Comparison of ENCODE assay signal across 7 cellular contexts in the genomic region with DNA sequence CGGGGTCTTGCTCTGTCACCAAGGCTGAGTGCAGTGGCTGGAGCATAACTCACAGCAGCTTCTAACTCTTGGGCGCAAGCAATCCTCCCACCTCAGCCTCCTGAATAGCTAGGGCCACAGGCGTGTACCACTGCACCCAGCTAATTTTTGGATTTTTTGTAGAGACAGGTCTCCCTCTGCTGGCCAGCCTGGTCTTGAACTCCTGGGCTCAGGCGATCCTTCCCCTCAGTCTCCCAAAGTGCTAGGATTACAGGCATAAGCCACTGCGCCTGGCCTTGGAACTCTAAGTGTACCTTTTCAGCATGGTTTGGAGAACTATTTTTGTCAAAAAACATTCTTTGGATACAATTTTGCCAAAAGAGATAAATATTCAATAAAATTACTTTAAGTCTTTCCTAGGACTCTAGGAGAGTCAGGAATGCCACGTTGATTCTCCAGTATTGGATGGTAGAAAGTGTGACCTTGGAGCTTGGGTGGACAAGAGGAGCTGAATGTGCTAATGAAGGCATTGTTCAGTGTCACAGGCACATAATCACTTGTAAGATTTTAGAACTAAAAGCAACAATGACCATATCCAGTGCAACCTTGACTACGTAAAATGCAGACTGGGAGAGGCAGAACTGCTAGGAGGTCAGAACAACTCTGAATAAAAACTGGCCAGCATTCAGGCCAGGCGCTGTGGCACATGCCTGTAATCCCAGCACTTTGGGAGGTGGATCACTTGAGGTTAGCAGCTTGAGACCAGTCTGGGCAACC. TPM values are rescaled to one million over a fixed set of nuclear protein-coding genes. Genes with fewer than 3 reads are reported as not detected.
A peak's percentile ranks its signal among the peaks of the same experiment; 100 is the strongest.
DNase-seq lines count a peak whose midpoint lies in the region; ATAC-seq and TF ChIP-seq lines count a peak whose summit lies in the region.
"Had no signal": no experiment of that assay in that cellular context is flagged by ENCODE, and none has a peak within 500 bp of the region (broad histone marks: within the 10 kb centered on the region; RNA-seq: fewer than 3 reads in every experiment).

No MANE protein-coding gene starts in this region.

- no peak for TF ChIP-seq EP300 in suprapubic skin (IDR thresholded peaks at IDR 0.05)

- H4K20me1 ChIP-seq in KMS-11 (ENCODE audit: insufficient read depth) (0 out of 2 replicates have a peak, but pooled peaks cover 3% of the 10 kb centered on the region), hepatocyte (ENCODE audit: insufficient read depth, poor library complexity, severe bottlenecking) (peaks cover 47% of the 10 kb centered on the region)

- peak overlapping the region; percentile 2 for H3K27ac ChIP-seq in AG04450 (ENCODE audit: low read depth, low read length)
- no peak overlapping the region for H3K27ac ChIP-seq in KMS-11
- H3K27ac ChIP-seq in hepatocyte, result no peak overlapping the region
- H3K27ac ChIP-seq in suprapubic skin, result no peak overlapping the region

- H3K9ac ChIP-seq in KMS-11, result no peak overlapping the region

- H3K4me2 ChIP-seq in KMS-11, result no peak overlapping the region
- H3K4me2 ChIP-seq in hepatocyte, result peak overlapping the region; percentile 31

- WGBS in hepatocyte (ENCODE audit: low lambda C conversion rate, missing lambda C conversion rate), result 72% methylated on average over 8 of the region's 8 CpGs
- WGBS in suprapubic skin, result 59% methylated on average over 8 of the region's 8 CpGs

- no peak overlapping the region for H2AFZ ChIP-seq in KMS-11 (ENCODE audit: low read depth)
- no peak overlapping the region for H2AFZ ChIP-seq in hepatocyte

- H3K4me1 ChIP-seq in KMS-11 (ENCODE audit: low read depth, poor library complexity, severe bottlenecking), result peaks cover 9% of the 10 kb centered on the region
- H3K4me1 ChIP-seq in hepatocyte (ENCODE audit: insufficient read depth), result peaks cover 12% of the 10 kb centered on the region
- peaks cover 40% of the 10 kb centered on the region for H3K4me1 ChIP-seq in suprapubic skin

- POLR2A ChIA-PET in AG04450 (lab: Yijun Ruan, JAX), result interaction anchor here (0.7 to 1.1 kb wide), 4 partner anchors 14 to 105 kb away, joined by 3 to 6 read pairs (median 4); no protein-coding TSS in a partner anchor

- no peaks in the 10 kb centered on the region; the same call in 1 of the 2 replicates for H3K9me3 ChIP-seq in AG04450 (ENCODE audit: control insufficient read depth, insufficient read depth, low read length)
- no peaks in the 10 kb centered on the region for H3K9me3 ChIP-seq in hepatocyte (ENCODE audit: low read depth)
- no peaks in the 10 kb centered on the region for H3K9me3 ChIP-seq in suprapubic skin

- no peak for TF ChIP-seq POLR2A in suprapubic skin (IDR thresholded peaks at IDR 0.05)

- CTCF ChIA-PET in AG04450 (lab: Charles Lee), result interaction anchor here (0.6 to 2.4 kb wide), 14 partner anchors 8 to 950 kb away, joined by 3 to 10 read pairs (median 4); a partner anchor contains a TSS

- H3K27me3 ChIP-seq in AG04450 (ENCODE audit: control insufficient read depth, insufficient read depth, low read length), result no peaks in the 10 kb centered on the region
- no peaks in the 10 kb centered on the region for H3K27me3 ChIP-seq in KMS-11 (ENCODE audit: insufficient read depth, low read depth)
- no peaks in the 10 kb centered on the region for H3K27me3 ChIP-seq in hepatocyte
- no peaks in the 10 kb centered on the region for H3K27me3 ChIP-seq in suprapubic skin

- TF ChIP-seq CTCF in AG04450 (IDR thresholded peaks at IDR 0.05; ENCODE audit: low read depth, low read length), result peak; percentile 65
- peak; percentile 62 for TF ChIP-seq CTCF in KMS-11 (conservative IDR thresholded peaks at IDR 0.05; ENCODE audit: low read depth, low read length)
- TF ChIP-seq CTCF in hepatocyte (IDR thresholded peaks at IDR 0.05; ENCODE audit: poor library complexity), result peak; percentile 53
- peak in 1 of 2 donors; percentile 36 for TF ChIP-seq CTCF in suprapubic skin (IDR thresholded peaks at IDR 0.05)

- DNase-seq in AG04450 (ENCODE audit: low read depth, low spot score), result no peak
- DNase-seq in activated CD4-positive, alpha-beta T cell treated with anti-CD3 and anti-CD28 coated beads, Interleukin-2, amount 50 U/mL, for 4 hours, result peak; percentile 38 to 39
- DNase-seq in hepatocyte (ENCODE audit: low spot score), result peak; percentile 56
- no peak for DNase-seq in suprapubic skin (ENCODE audit: low spot score in 2 of 2)

- no peak for ATAC-seq in GM18909 (IDR thresholded peaks at IDR 0.05; ENCODE audit: poor library complexity, unreplicated experiment)

- no peaks in the 10 kb centered on the region for H3K9me2 ChIP-seq in hepatocyte (replicated peaks; ENCODE audit: insufficient read depth)

- H3K36me3 ChIP-seq in KMS-11 (ENCODE audit: insufficient read depth), result peaks cover 4% of the 10 kb centered on the region; the same call in 1 of the 2 replicates
- H3K36me3 ChIP-seq in hepatocyte (replicated peaks; ENCODE audit: insufficient read depth, low read depth), result no peaks in the 10 kb centered on the region
- peaks cover 43% of the 10 kb centered on the region for H3K36me3 ChIP-seq in suprapubic skin

- peaks cover 46% of the 10 kb centered on the region for H3K79me2 ChIP-seq in KMS-11 (ENCODE audit: insufficient read depth, low read depth)
- H3K79me2 ChIP-seq in hepatocyte, result peaks cover 91% of the 10 kb centered on the region

- H3K4me3 ChIP-seq in AG04450 (ENCODE audit: low read depth, low read length) (no peak overlapping the region), KMS-11 (IDR thresholded peaks at IDR 0.05; ENCODE audit: insufficient read depth, low read depth, low read length) (no peak overlapping the region), hepatocyte (no peak overlapping the region), suprapubic skin (no peak overlapping the region)
- H3K4me3 ChIP-seq: skin epidermis had no signal

RNA-seq across cellular contexts. Expression of a gene that starts 2.8 kb away (rescaled TPM):
- 127 and 154 TPM in 2 replicates for polyA plus RNA-seq in AG04450 (2011; rRNA removed)
- polyA minus RNA-seq in AG04450 (2011; rRNA and poly(A)+ RNA removed), result 53.9 and 62.0 TPM in 2 replicates
- total RNA-seq in hepatocyte, result 157 and 166 TPM in 2 replicates
- 263 and 312 TPM in 2 replicates for polyA plus RNA-seq in hepatocyte
- 10 to 100 TPM; 51.5 to 98.5 (median 73.0) TPM for total RNA-seq in suprapubic skin

RNA-seq across cellular contexts. Expression of a gene that starts 20.5 kb away (rescaled TPM):
- polyA plus RNA-seq in AG04450 (2011; rRNA removed), result 20.6 and 25.9 TPM in 2 replicates
- 26.1 and 31.7 TPM in 2 replicates for polyA minus RNA-seq in AG04450 (2011; rRNA and poly(A)+ RNA removed)
- 35.0 and 36.2 TPM in 2 replicates for total RNA-seq in hepatocyte
- 19.0 and 26.0 TPM in 2 replicates for polyA plus RNA-seq in hepatocyte
- total RNA-seq in suprapubic skin, result 10 to 100 TPM; 17.5 to 27.8 (median 21.0) TPM

RNA-seq across cellular contexts. Expression of a gene that starts 20.6 kb away (rescaled TPM):
- 56.2 and 70.7 TPM in 2 replicates for polyA plus RNA-seq in AG04450 (2011; rRNA removed)
- polyA minus RNA-seq in AG04450 (2011; rRNA and poly(A)+ RNA removed), result 9.1 and 14.8 TPM in 2 replicates
- total RNA-seq in hepatocyte, result 43.6 and 43.8 TPM in 2 replicates
- polyA plus RNA-seq in hepatocyte, result 42.7 and 53.9 TPM in 2 replicates
- total RNA-seq in suprapubic skin, result 10 to 100 TPM in 3 of 4 donors, 1 to 10 TPM in 1; 9.7 to 22.9 (median 17.4) TPM

RNA-seq across cellular contexts. Expression of a gene that starts 28.8 kb away (rescaled TPM):
- 414 and 536 TPM in 2 replicates for polyA plus RNA-seq in AG04450 (2011; rRNA removed)
- 106 and 137 TPM in 2 replicates for polyA minus RNA-seq in AG04450 (2011; rRNA and poly(A)+ RNA removed)
- total RNA-seq in hepatocyte, result 522 and 581 TPM in 2 replicates
- 964 and 1,059 TPM in 2 replicates for polyA plus RNA-seq in hepatocyte
- total RNA-seq in suprapubic skin, result 1,000 to 10,000 TPM in 1 of 4 donors, 100 to 1,000 TPM in 3; 569 to 1,135 (median 836) TPM

RNA-seq across cellular contexts. Expression of a gene that starts 29.2 kb away (rescaled TPM):
- polyA plus RNA-seq in AG04450 (2011; rRNA removed), result 649 and 720 TPM in 2 replicates
- polyA minus RNA-seq in AG04450 (2011; rRNA and poly(A)+ RNA removed), result 136 and 155 TPM in 2 replicates
- total RNA-seq in hepatocyte, result 383 and 418 TPM in 2 replicates
- polyA plus RNA-seq in hepatocyte, result 630 and 641 TPM in 2 replicates
- 100 to 1,000 TPM; 167 to 493 (median 469) TPM for total RNA-seq in suprapubic skin

Comparison
In these comparisons a context has a peak if more than half of its experiments do, and no peak if none do; other contexts are left out.
1. DNase-seq: peak in activated CD4-positive, alpha-beta T cell treated with anti-CD3 and anti-CD28 coated beads, Interleukin-2, amount 50 U/mL, for 4 hours (2 of 2) and hepatocyte (single experiment); none in AG04450 (single experiment) and suprapubic skin (0 of 2).